Comparison of ENCODE assay signal across 8 cellular contexts in the genomic region with DNA sequence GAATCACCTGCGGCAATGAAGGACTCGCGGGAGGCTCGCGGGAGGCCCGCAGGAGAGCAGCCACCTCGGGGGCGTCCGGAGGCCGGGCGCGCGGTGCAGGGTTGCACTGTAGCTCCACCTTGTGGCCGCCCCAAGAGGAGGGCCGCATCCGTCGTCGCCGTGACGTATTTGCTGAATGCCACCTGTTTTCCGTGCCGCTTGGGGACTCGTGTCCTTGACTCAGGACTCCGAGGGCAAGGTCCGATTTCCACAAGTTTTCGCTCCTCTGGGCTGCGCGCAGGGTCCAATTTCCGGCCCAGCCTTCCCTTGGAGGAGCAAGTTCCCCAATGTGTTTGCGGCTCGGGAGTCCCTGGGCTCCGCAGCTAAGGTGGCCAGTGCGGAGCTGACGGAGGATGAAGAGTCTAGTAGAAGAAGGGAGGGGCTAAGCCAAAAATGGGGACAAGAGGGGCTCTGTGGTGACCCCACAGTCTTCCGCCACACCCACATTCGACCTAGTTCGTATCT. TPM values are rescaled to one million over a fixed set of nuclear protein-coding genes. Genes with fewer than 3 reads are reported as not detected.
DNase-seq lines count a peak whose midpoint lies in the region; ATAC-seq and TF ChIP-seq lines count a peak whose summit lies in the region.

No MANE protein-coding gene starts in this region.

- H3K9me3 Mint-ChIP-seq in activated CD4-positive, alpha-beta memory T cell treated with anti-CD3 and anti-CD28 coated beads, Interleukin-2, amount 10 ng/mL, durations not matched to agents 7 days and 5 days, result no peaks in the 10 kb centered on the region

- H2BK5ac ChIP-seq in mesenchymal stem cell (ENCODE audit: low read depth, low read length, poor library complexity, severe bottlenecking), result no peak overlapping the region

- H4K8ac ChIP-seq in mesenchymal stem cell (ENCODE audit: low read length), result peak overlapping the region; percentile 72

- no peak overlapping the region for H3K23ac ChIP-seq in mesenchymal stem cell (ENCODE audit: low read length in 2 of 2)

- no peak overlapping the region for H2BK12ac ChIP-seq in mesenchymal stem cell (ENCODE audit: low read length in 2 of 2)

- DNase-seq in AG09319 (ENCODE audit: extremely low read depth, low read depth), result no peak
- DNase-seq in NCI-H748 (lab: John Stamatoyannopoulos, UW; ENCODE audit: unreplicated experiment), result peak; percentile 79
- DNase-seq in activated CD4-positive, alpha-beta memory T cell treated with anti-CD3 and anti-CD28 coated beads, Interleukin-2, amount 10 ng/mL, durations not matched to agents 7 days and 5 days, result peak; percentile 79
- peak; percentile 65 for DNase-seq in effector CD4-positive, alpha-beta T cell
- DNase-seq in mesenchymal stem cell, result peak; percentile 62
- DNase-seq in stimulated activated CD8-positive, alpha-beta memory T cell treated with anti-CD3 and anti-CD28 coated beads, Interleukin-2, amount 100 ng/mL, for 1 hour (ENCODE audit: low read depth in 2 of 2), result peak; percentile 45 to 49

- H3K4me2 ChIP-seq in mesenchymal stem cell (ENCODE audit: low read length, poor library complexity, severe bottlenecking), result peak overlapping the region; percentile 70

- no peak overlapping the region for H2AK5ac ChIP-seq in mesenchymal stem cell (ENCODE audit: low read length, severe bottlenecking)

- ATAC-seq in GM18907 (IDR thresholded peaks at IDR 0.05; ENCODE audit: unreplicated experiment) (peak; percentile 57), HG03159 (IDR thresholded peaks at IDR 0.05; ENCODE audit: unreplicated experiment) (peak; percentile 72)

- POLR2A ChIA-PET in activated CD4-positive, alpha-beta memory T cell treated with anti-CD3 and anti-CD28 coated beads, Interleukin-2, amount 10 ng/mL, durations not matched to agents 7 days and 5 days (lab: Charles Lee), result interaction anchor here (1.4 to 3.4 kb wide), 4 partner anchors 11 to 300 kb away, joined by 4 to 13 read pairs (median 7); partner anchors contain the start of genes DLG3 and IGBP1

- no peak overlapping the region for H2BK15ac ChIP-seq in mesenchymal stem cell (ENCODE audit: low read depth, poor library complexity, severe bottlenecking)

- peaks cover 38% of the 10 kb centered on the region for H3K4me1 Mint-ChIP-seq in activated CD4-positive, alpha-beta memory T cell treated with anti-CD3 and anti-CD28 coated beads, Interleukin-2, amount 10 ng/mL, durations not matched to agents 7 days and 5 days

- no peak overlapping the region for H3K27ac ChIP-seq in mesenchymal stem cell (ENCODE audit: low read length, poor library complexity, severe bottlenecking)

- peak overlapping the region; percentile 90 for H3K9ac ChIP-seq in mesenchymal stem cell (ENCODE audit: low read length)

- H3K4me3 ChIP-seq in mesenchymal stem cell (ENCODE audit: insufficient read depth in 1 of 2, low read depth in 1 of 2, low read length in 2 of 2), result peak overlapping the region; percentile 61 to 93

- H3K79me1 ChIP-seq in mesenchymal stem cell (replicated peaks; ENCODE audit: low read length, poor library complexity, severe bottlenecking), result no peaks in the 10 kb centered on the region

- WGBS in mesenchymal stem cell, result under 1% methylated on average over 26 of the region's 37 CpGs

- H3K27me3 ChIP-seq in mesenchymal stem cell (ENCODE audit: control insufficient read depth in 1 of 2, insufficient read depth in 1 of 2, low read length in 2 of 2), result peaks cover 0 to 37% of the 10 kb centered on the region in 2 experiments

- CTCF ChIA-PET in activated CD4-positive, alpha-beta memory T cell treated with anti-CD3 and anti-CD28 coated beads, Interleukin-2, amount 10 ng/mL, durations not matched to agents 7 days and 5 days (lab: Charles Lee), result interaction anchor here (0.9 to 2.9 kb wide), 8 partner anchors 11 to 231 kb away, joined by 3 to 11 read pairs (median 7); partner anchors contain the start of genes DLG3, KIF4A and PDZD11

- H3K14ac ChIP-seq in mesenchymal stem cell (ENCODE audit: low read length in 2 of 2), result no peak overlapping the region

- no peak overlapping the region for H4K91ac ChIP-seq in mesenchymal stem cell (ENCODE audit: low read length)

- H3K18ac ChIP-seq in mesenchymal stem cell (ENCODE audit: low read depth in 1 of 2, low read length in 2 of 2), result peak overlapping the region in 1 of 2 experiments; percentile 21

- TF ChIP-seq CTCF in AG09319 (IDR thresholded peaks at IDR 0.05; ENCODE audit: low read depth, low read length), result peak; percentile 60

- H3K4me3 Mint-ChIP-seq in activated CD4-positive, alpha-beta memory T cell treated with anti-CD3 and anti-CD28 coated beads, Interleukin-2, amount 10 ng/mL, durations not matched to agents 7 days and 5 days, result peak overlapping the region; percentile 85

- peak overlapping the region; percentile 95 for H2AFZ ChIP-seq in mesenchymal stem cell (ENCODE audit: low read depth, low read length)

- H3K36me3 Mint-ChIP-seq in activated CD4-positive, alpha-beta memory T cell treated with anti-CD3 and anti-CD28 coated beads, Interleukin-2, amount 10 ng/mL, durations not matched to agents 7 days and 5 days (ENCODE audit: low read depth), result no peaks in the 10 kb centered on the region

- H3K36me3 ChIP-seq in mesenchymal stem cell (ENCODE audit: control insufficient read depth in 1 of 2, insufficient read depth in 2 of 2, low read depth in 1 of 2, low read length in 2 of 2), result no peaks in the 10 kb centered on the region

- no peak overlapping the region for H3K4ac ChIP-seq in mesenchymal stem cell (ENCODE audit: low read depth in 1 of 2, low read length in 2 of 2)

- peak overlapping the region; percentile 81 for H3K27ac Mint-ChIP-seq in activated CD4-positive, alpha-beta memory T cell treated with anti-CD3 and anti-CD28 coated beads, Interleukin-2, amount 10 ng/mL, durations not matched to agents 7 days and 5 days

- H3K27me3 Mint-ChIP-seq in activated CD4-positive, alpha-beta memory T cell treated with anti-CD3 and anti-CD28 coated beads, Interleukin-2, amount 10 ng/mL, durations not matched to agents 7 days and 5 days, result peaks cover 15% of the 10 kb centered on the region

- no peaks in the 10 kb centered on the region for H3K9me3 ChIP-seq in mesenchymal stem cell (ENCODE audit: control insufficient read depth, low read length)

- H3K4me1 ChIP-seq in mesenchymal stem cell (ENCODE audit: control insufficient read depth, insufficient read depth, low read depth, low read length), result peaks cover 7% of the 10 kb centered on the region

- no peak overlapping the region for H2BK120ac ChIP-seq in mesenchymal stem cell (ENCODE audit: low read depth, low read length)

RNA-seq across cellular contexts. Expression of gene DLG3, which starts 10.7 kb away (rescaled TPM):
- 10 to 100 TPM; 33.3 to 39.9 TPM for total RNA-seq in activated CD4-positive, alpha-beta memory T cell treated with anti-CD3 and anti-CD28 coated beads, Interleukin-2, amount 10 ng/mL, durations not matched to agents 7 days and 5 days
- 18.9 TPM for polyA plus RNA-seq in mesenchymal stem cell (2013, experiment 1 of 2)
- polyA plus RNA-seq in mesenchymal stem cell (2013, experiment 2 of 2), result 18.3 TPM

RNA-seq across cellular contexts. Expression of gene GDPD2, which starts 10.8 kb away (rescaled TPM):
- total RNA-seq in activated CD4-positive, alpha-beta memory T cell treated with anti-CD3 and anti-CD28 coated beads, Interleukin-2, amount 10 ng/mL, durations not matched to agents 7 days and 5 days, result under 1 TPM; 0.23 TPM
- polyA plus RNA-seq in mesenchymal stem cell (2013, experiment 1 of 2), result not detected
- polyA plus RNA-seq in mesenchymal stem cell (2013, experiment 2 of 2), result not detected
